9 cellular contexts compared by ENCODE assay signal in the genomic region with DNA sequence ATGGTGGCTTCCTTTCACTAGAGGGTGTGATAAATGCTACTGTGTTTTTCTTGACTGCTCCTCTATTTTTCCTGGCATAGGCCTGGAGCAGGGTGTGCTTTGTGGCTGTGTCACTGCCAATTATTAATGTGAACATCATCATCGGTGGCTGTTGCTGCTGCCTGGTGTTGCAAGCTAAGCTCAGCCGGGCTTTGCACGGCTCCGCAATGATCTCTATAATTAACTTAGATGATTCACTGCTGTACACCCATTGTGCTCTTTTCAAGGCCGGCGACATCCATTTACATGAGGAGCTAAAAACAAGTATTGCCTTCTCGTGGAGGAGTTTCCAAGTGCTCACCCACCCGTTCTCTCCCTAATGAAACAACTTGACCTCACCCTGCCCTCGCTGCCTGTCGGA.
A peak's percentile ranks its signal among the peaks of the same experiment; 100 is the strongest.
DNase-seq lines count a peak whose midpoint lies in the region; ATAC-seq and TF ChIP-seq lines count a peak whose summit lies in the region.
"Had no signal": no experiment of that assay in that cellular context is flagged by ENCODE, and none has a peak within 500 bp of the region (broad histone marks: within the 10 kb centered on the region; RNA-seq: fewer than 3 reads in every experiment).

No MANE protein-coding gene starts in this region.

- no peak for TF ChIP-seq POLR2A in adrenal gland (IDR thresholded peaks at IDR 0.05)

- H3K4me3 Mint-ChIP-seq in HFFc6, result peak overlapping the region; percentile 53

- H3K27me3 Mint-ChIP-seq in HFFc6 (ENCODE audit: insufficient read depth), result peaks cover 12% of the 10 kb centered on the region

- H3K36me3 Mint-ChIP-seq in HFFc6 (ENCODE audit: low read depth), result no peaks in the 10 kb centered on the region

- H3K27me3 ChIP-seq in adrenal gland (no peaks in the 10 kb centered on the region), skeletal muscle tissue (ENCODE audit: control insufficient read depth in 3 of 3, insufficient read depth in 3 of 3, low read length in 3 of 3) (peaks cover 0 to 2% (median 0%) of the 10 kb centered on the region in 3 donors)

- H3K36me3 ChIP-seq in adrenal gland (replicated peaks in 1 of 2) (no peaks in the 10 kb centered on the region), skeletal muscle tissue (ENCODE audit: control insufficient read depth in 3 of 3, insufficient read depth in 3 of 3, low read length in 3 of 3) (no peaks in the 10 kb centered on the region)

- H3K4me1 ChIP-seq in adrenal gland (replicated peaks in 1 of 2) (peaks cover 0 to 16% of the 10 kb centered on the region in 2 donors), skeletal muscle tissue (ENCODE audit: control insufficient read depth in 3 of 3, insufficient read depth in 3 of 3, low read length in 3 of 3) (peaks cover 0 to 13% (median 7%) of the 10 kb centered on the region in 3 donors)

- H3K4me3 ChIP-seq in adrenal gland (no peak overlapping the region), skeletal muscle tissue (ENCODE audit: low read length in 3 of 3) (no peak overlapping the region)
- H3K4me3 ChIP-seq: GM12878 had no signal

- in situ Hi-C loops in KBM-7 (cut with MboI; ENCODE audit: low pct_unique_long_range_greater_than_20kb, low sequenced_read_pairs), result no loop called here

- DNase-seq in HFFc6 (peak; percentile 92), adrenal gland (peak; percentile 25 to 93 (median 70)), left ventricle myocardium superior (peak; percentile 80), RKO (ENCODE audit: low spot score) (no peak), SKM-1 (lab: John Stamatoyannopoulos, UW; ENCODE audit: unreplicated experiment) (no peak), KBM-7 (no peak), OCI-M1 (lab: John Stamatoyannopoulos, UW) (no peak)

- peaks cover 33% of the 10 kb centered on the region for H3K4me1 Mint-ChIP-seq in HFFc6 (ENCODE audit: low read depth)

- 0 out of 2 replicates have a peak, but pooled peaks have one; percentile 8 for TF ChIP-seq CTCF in HFFc6 (IDR thresholded peaks at IDR 0.05)
- TF ChIP-seq CTCF in adrenal gland (IDR thresholded peaks at IDR 0.05), result no peak

- no peaks in the 10 kb centered on the region for H3K9me3 Mint-ChIP-seq in HFFc6

- peak; percentile 96 for ATAC-seq in left ventricle myocardium superior
- ATAC-seq: GM12878 had no signal

- H3K9ac ChIP-seq in skeletal muscle tissue (ENCODE audit: low read depth in 1 of 3, low read length in 3 of 3), result no peak overlapping the region

- intact Hi-C loops in adrenal gland (cut with DNase I), result no loop called here
- intact Hi-C loops in left ventricle myocardium superior (cut with micrococcal nuclease), result no loop called here

- H3K9me3 ChIP-seq in adrenal gland (replicated peaks in 1 of 3), result no peaks in the 10 kb centered on the region
- no peaks in the 10 kb centered on the region for H3K9me3 ChIP-seq in skeletal muscle tissue (ENCODE audit: control insufficient read depth in 3 of 3, low read length in 3 of 3)

- H3K27ac ChIP-seq in adrenal gland (peak overlapping the region in 2 of 5 donors; percentile 48 to 69), skeletal muscle tissue (ENCODE audit: low read depth, low read length) (peak overlapping the region; percentile 19)

- 28 to 42% (median 30%) methylated on average over 10 of the region's 10 CpGs for WGBS in adrenal gland, 4 donors

- H3K27ac Mint-ChIP-seq in HFFc6, result peak overlapping the region; percentile 48

Comparison
In these comparisons a context has a peak if more than half of its experiments do, and no peak if none do; other contexts are left out.
1. DNase-seq: peak in HFFc6 (single experiment), adrenal gland (7 of 7) and left ventricle myocardium superior (single experiment); none in RKO (single experiment), SKM-1 (single experiment), KBM-7 (single experiment) and OCI-M1 (single experiment).